In genomic region chrX:154762529-154763296, GRCh38 we compare ENCODE assay signal across 1 cellular context.
TF ChIP-seq lines count a peak whose summit lies in the region.

Gene DKC1 (plus strand): TSS chrX:154762864. CDS start chrX:154762966, 102 bp downstream.

TF ChIP-seq in GM12878, 131 proteins besides CTCF, POLR2A, EP300 and RAD21 (continued from another document):
- no peak for TF ChIP-seq PBX3 (IDR thresholded peaks at IDR 0.05; ENCODE audit: insufficient replicate concordance, low read depth, low read length)
- peak; percentile 4 for TF ChIP-seq MYC (IDR thresholded peaks at IDR 0.05; ENCODE audit: insufficient read depth, insufficient read length, insufficient replicate concordance, low read length, severe bottlenecking)
- peak; percentile 62 for TF ChIP-seq POLR2AphosphoS5 (IDR thresholded peaks at IDR 0.05; ENCODE audit: low read length)
- TF ChIP-seq ZBTB4 (CRISPR knock-in tag; IDR thresholded peaks at IDR 0.05), result no peak
